24 cellular contexts compared by ENCODE assay signal in genomic region chr13:107790360-107790759, GRCh38.
DNase-seq lines count a peak whose midpoint lies in the region; ATAC-seq, FAIRE-seq and TF ChIP-seq lines count a peak whose summit lies in the region.
"Had no signal": no experiment of that assay in that cellular context is flagged by ENCODE, and none has a peak within 500 bp of the region (broad histone marks: within the 10 kb centered on the region; RNA-seq: fewer than 3 reads in every experiment).

No MANE protein-coding gene starts in this region.

- FAIRE-seq in H54 (lab: Jason Lieb, UNC): peak; percentile 95
- FAIRE-seq: A204.1, G401.6, GM12891, GM19239 had no signal

- H3K4me2 ChIP-seq in GM23248 (ENCODE audit: unreplicated experiment): no peak overlapping the region
- H3K4me2 ChIP-seq: BLaER1 had no signal

- H4K20me1 ChIP-seq in GM23248 (ENCODE audit: insufficient read depth): no peaks in the 10 kb centered on the region
- H4K20me1 ChIP-seq: BLaER1 had no signal

- H3K9ac ChIP-seq in GM23248: no peak overlapping the region
- H3K9ac ChIP-seq: BLaER1 had no signal

- in situ Hi-C loops in GM23248 (cut with MboI): no loop called here
- in situ Hi-C loops in KBM-7 (cut with MboI; ENCODE audit: low pct_unique_long_range_greater_than_20kb, low sequenced_read_pairs): no loop called here

- no peak overlapping the region for H3K4me3 ChIP-seq in GM23248
- H3K4me3 ChIP-seq: BLaER1 had no signal

- H3K9me2 ChIP-seq in GM23248 (ENCODE audit: insufficient read depth): no peaks in the 10 kb centered on the region; the same call in 1 of the 2 replicates

- WGBS in GM23248 (ENCODE audit: low coverage in 1 of 2, low lambda C conversion rate in 2 of 2, missing lambda C conversion rate in 2 of 2), 2 experiments: 13 to 30% methylated on average over 1 of the region's 1 CpG

- no peak for ATAC-seq in GM21723 (IDR thresholded peaks at IDR 0.05; ENCODE audit: unreplicated experiment)

- H3K27me3 ChIP-seq in GM23248 (replicated peaks; ENCODE audit: insufficient read depth): no peaks in the 10 kb centered on the region
- H3K27me3 ChIP-seq: BE2C, BLaER1 had no signal

- no peaks in the 10 kb centered on the region for H3K4me1 ChIP-seq in GM23248 (ENCODE audit: insufficient read depth)
- H3K4me1 ChIP-seq: BLaER1 had no signal

- no peak overlapping the region for H2AFZ ChIP-seq in GM23248

- no peaks in the 10 kb centered on the region for H3F3A ChIP-seq in GM23248 (ENCODE audit: insufficient read depth)

- TF ChIP-seq POLR2A in H54 (IDR thresholded peaks at IDR 0.05; ENCODE audit: low read depth, low read length): no peak

- peaks cover 63% of the 10 kb centered on the region for H3K79me2 ChIP-seq in GM23248 (ENCODE audit: insufficient read depth)

- H3K9me3 ChIP-seq in GM23248 (ENCODE audit: low read depth): no peaks in the 10 kb centered on the region
- H3K9me3 ChIP-seq: BE2C, BLaER1 had no signal

- H3K27ac ChIP-seq in GM23248: no peak overlapping the region
- H3K27ac ChIP-seq: BLaER1 had no signal

- no peaks in the 10 kb centered on the region for H3K36me3 ChIP-seq in GM23248 (ENCODE audit: low read depth)
- H3K36me3 ChIP-seq: BLaER1 had no signal

- DNase-seq in GM23248: peak; percentile 15
- no peak for DNase-seq in H54 (ENCODE audit: insufficient read length, low spot score)
- DNase-seq in inferior parietal cortex (ENCODE audit: extremely low spot score): peak; percentile 16
- DNase-seq in NCI-H2081 treated with DMSO at 0.1 percent for 48 hours (lab: John Stamatoyannopoulos, UW): no peak
- no peak for DNase-seq in KBM-7
- DNase-seq: 8988T; ACHN; BE2C; C1 segment of cervical spinal cord; CD4-positive, alpha-beta memory T cell; CD4-positive, CD25-positive, alpha-beta regulatory T cell; CD8-positive, alpha-beta memory T cell; COR-L47; DMS 273 treated with DMSO at 0.1 percent for 48 hours; DMS153; DMS53; DMS79; GF-D8 had no signal

Comparison
In these comparisons a context has a peak if more than half of its experiments do, and no peak if none do; other contexts are left out.
1. DNase-seq: peak in GM23248 (single experiment) and inferior parietal cortex (single experiment); none in H54 (single experiment), NCI-H2081 treated with DMSO at 0.1 percent for 48 hours (single experiment) and KBM-7 (single experiment).